ENCODE assay signal across 8 cellular contexts in genomic region chr4:163556169-163556568, GRCh38.
A peak's percentile ranks its signal among the peaks of the same experiment; 100 is the strongest.
DNase-seq lines count a peak whose midpoint lies in the region; ATAC-seq and FAIRE-seq lines count a peak whose summit lies in the region.

No MANE protein-coding gene starts in this region.

- DNase-seq in DMS153 treated with DMSO at 0.1 percent for 48 hours (lab: John Stamatoyannopoulos, UW; ENCODE audit: unreplicated experiment) (peak; percentile 17), NCI-H2081 (lab: John Stamatoyannopoulos, UW) (peak; percentile 36 to 57), frontal cortex (ENCODE audit: low spot score in 2 of 2) (peak in 1 of 2 donors; percentile 20), NCI-H1694 (lab: John Stamatoyannopoulos, UW) (no peak), GM03348 (ENCODE audit: low spot score) (no peak)
- DNase-seq in effector CD8-positive, alpha-beta T cell (lab: John Stamatoyannopoulos, UW), result no peak

- peak; percentile 94 for FAIRE-seq in frontal cortex (lab: Jason Lieb, UNC)

- peak; percentile 43 for ATAC-seq in GM21825 (IDR thresholded peaks at IDR 0.05; ENCODE audit: unreplicated experiment)
- no peak for ATAC-seq in HG03039 (IDR thresholded peaks at IDR 0.05; ENCODE audit: unreplicated experiment)

Comparison
In these comparisons a context has a peak if more than half of its experiments do, and no peak if none do; other contexts are left out.
1. DNase-seq: peak in DMS153 treated with DMSO at 0.1 percent for 48 hours (single experiment) and NCI-H2081 (2 of 2); none in effector CD8-positive, alpha-beta T cell (single experiment), NCI-H1694 (single experiment) and GM03348 (single experiment).